Comparison of ENCODE assay signal across 16 cellular contexts in genomic region chr19:12646551-12646950, GRCh38. TPM values are rescaled to one million over a fixed set of nuclear protein-coding genes. Genes with fewer than 3 reads are reported as not detected.
DNase-seq lines count a peak whose midpoint lies in the region; ATAC-seq, FAIRE-seq and TF ChIP-seq lines count a peak whose summit lies in the region.
"Had no signal": no experiment of that assay in that cellular context is flagged by ENCODE, and none has a peak within 500 bp of the region (broad histone marks: within the 10 kb centered on the region; RNA-seq: fewer than 3 reads in every experiment).

No MANE protein-coding gene starts in this region.

- H3K4me3 Mint-ChIP-seq in activated CD8-positive, alpha-beta T cell treated with anti-CD3 and anti-CD28 coated beads, Interleukin-2, amount 10 ng/mL, durations not matched to agents 7 days and 5 days, result no peak overlapping the region
- H3K4me3 Mint-ChIP-seq in activated CD8-positive, alpha-beta T cell treated with anti-CD3 and anti-CD28 coated beads for 36 hours, result no peak overlapping the region
- H3K4me3 Mint-ChIP-seq in astrocyte (ENCODE audit: unreplicated experiment), result no peak overlapping the region
- H3K4me3 Mint-ChIP-seq: CD4-positive, alpha-beta memory T cell had no signal

- no peaks in the 10 kb centered on the region for H3K9me3 Mint-ChIP-seq in activated CD8-positive, alpha-beta T cell treated with anti-CD3 and anti-CD28 coated beads, Interleukin-2, amount 10 ng/mL, durations not matched to agents 7 days and 5 days (ENCODE audit: insufficient read depth)
- no peaks in the 10 kb centered on the region for H3K9me3 Mint-ChIP-seq in activated CD8-positive, alpha-beta T cell treated with anti-CD3 and anti-CD28 coated beads for 36 hours
- no peaks in the 10 kb centered on the region for H3K9me3 Mint-ChIP-seq in astrocyte (ENCODE audit: unreplicated experiment)
- H3K9me3 Mint-ChIP-seq: CD4-positive, alpha-beta memory T cell had no signal

- H3K4me1 ChIP-seq in astrocyte (ENCODE audit: insufficient read depth, low read length), result no peaks in the 10 kb centered on the region
- H3K4me1 ChIP-seq in osteoblast (ENCODE audit: insufficient read depth, low read length), result no peaks in the 10 kb centered on the region

- H3K27ac Mint-ChIP-seq in activated CD8-positive, alpha-beta T cell treated with anti-CD3 and anti-CD28 coated beads, Interleukin-2, amount 10 ng/mL, durations not matched to agents 7 days and 5 days, result peak overlapping the region; percentile 34
- no peak overlapping the region for H3K27ac Mint-ChIP-seq in activated CD8-positive, alpha-beta T cell treated with anti-CD3 and anti-CD28 coated beads for 36 hours
- H3K27ac Mint-ChIP-seq in astrocyte (ENCODE audit: unreplicated experiment), result peak overlapping the region; percentile 26

- no peak for TF ChIP-seq CTCF in activated CD8-positive, alpha-beta T cell treated with anti-CD3 and anti-CD28 coated beads for 36 hours (IDR thresholded peaks at IDR 0.05)
- TF ChIP-seq CTCF in astrocyte (IDR thresholded peaks at IDR 0.05; ENCODE audit: insufficient read depth, low read depth, low read length) (no peak), osteoblast (IDR thresholded peaks at IDR 0.05; ENCODE audit: extremely low read depth, low read depth, low read length) (no peak)

- H3K4me1 Mint-ChIP-seq in activated CD8-positive, alpha-beta T cell treated with anti-CD3 and anti-CD28 coated beads, Interleukin-2, amount 10 ng/mL, durations not matched to agents 7 days and 5 days (ENCODE audit: low read depth), result peaks cover 9% of the 10 kb centered on the region
- peaks cover 5% of the 10 kb centered on the region for H3K4me1 Mint-ChIP-seq in activated CD8-positive, alpha-beta T cell treated with anti-CD3 and anti-CD28 coated beads for 36 hours (ENCODE audit: low read depth)
- no peaks in the 10 kb centered on the region for H3K4me1 Mint-ChIP-seq in astrocyte (ENCODE audit: low read depth, unreplicated experiment)
- H3K4me1 Mint-ChIP-seq: CD4-positive, alpha-beta memory T cell had no signal

- POLR2A ChIA-PET in activated CD8-positive, alpha-beta T cell treated with anti-CD3 and anti-CD28 coated beads, Interleukin-2, amount 10 ng/mL, durations not matched to agents 7 days and 5 days (lab: Charles Lee), result no interaction called here
- POLR2A ChIA-PET in activated CD8-positive, alpha-beta T cell treated with anti-CD3 and anti-CD28 coated beads for 36 hours (lab: Charles Lee), result interaction anchor here (0.9 to 1.6 kb wide), 2 partner anchors 12 to 20 kb away, joined by 4 read pairs; partner anchors contain the start of genes MAN2B1 and WDR83

- H3K79me2 ChIP-seq in astrocyte (ENCODE audit: insufficient read depth, low read length) (no peaks in the 10 kb centered on the region), osteoblast (ENCODE audit: insufficient read depth, low read length) (no peaks in the 10 kb centered on the region)

- H3K4me2 ChIP-seq in astrocyte (ENCODE audit: low read length), result no peak overlapping the region
- no peak overlapping the region for H3K4me2 ChIP-seq in osteoblast (ENCODE audit: insufficient read depth, low read length)

- H3K27me3 Mint-ChIP-seq in activated CD8-positive, alpha-beta T cell treated with anti-CD3 and anti-CD28 coated beads, Interleukin-2, amount 10 ng/mL, durations not matched to agents 7 days and 5 days (ENCODE audit: low read depth), result no peaks in the 10 kb centered on the region
- no peaks in the 10 kb centered on the region for H3K27me3 Mint-ChIP-seq in activated CD8-positive, alpha-beta T cell treated with anti-CD3 and anti-CD28 coated beads for 36 hours
- no peaks in the 10 kb centered on the region for H3K27me3 Mint-ChIP-seq in astrocyte (ENCODE audit: low read depth, unreplicated experiment)
- H3K27me3 Mint-ChIP-seq: CD4-positive, alpha-beta memory T cell had no signal

- DNase-seq in activated CD8-positive, alpha-beta T cell treated with anti-CD3 and anti-CD28 coated beads, Interleukin-2, amount 10 ng/mL, durations not matched to agents 7 days and 5 days, result no peak
- no peak for DNase-seq in activated CD8-positive, alpha-beta T cell treated with anti-CD3 and anti-CD28 coated beads for 36 hours
- peak; percentile 18 for DNase-seq in D341Med (ENCODE audit: low spot score)
- no peak for DNase-seq in astrocyte (ENCODE audit: low read depth)
- peak; percentile 47 for DNase-seq in osteoblast (ENCODE audit: insufficient read length, low spot score, missing footprints)
- no peak for DNase-seq in activated CD4-positive, alpha-beta T cell treated with anti-CD3 and anti-CD28 coated beads for 1 hour
- no peak for DNase-seq in substantia nigra (lab: John Stamatoyannopoulos, UW)
- DNase-seq: CD4-positive, alpha-beta memory T cell; GOT3; KG1; NCI-H1694 treated with DMSO at 0.1 percent for 48 hours; NCI-H345; NCI-H526 treated with DMSO at 0.1 percent for 48 hours had no signal

- H4K20me1 ChIP-seq in astrocyte (ENCODE audit: insufficient read depth, low read length), result no peaks in the 10 kb centered on the region
- H4K20me1 ChIP-seq in osteoblast (ENCODE audit: insufficient read depth, low read length), result no peaks in the 10 kb centered on the region

- ATAC-seq in activated CD8-positive, alpha-beta T cell treated with anti-CD3 and anti-CD28 coated beads, Interleukin-2, amount 10 ng/mL, durations not matched to agents 7 days and 5 days, result no peak
- no peak for ATAC-seq in activated CD8-positive, alpha-beta T cell treated with anti-CD3 and anti-CD28 coated beads for 36 hours
- no peak for ATAC-seq in HG03354 (IDR thresholded peaks at IDR 0.05; ENCODE audit: poor library complexity, severe bottlenecking, unreplicated experiment)

- H3K9me3 ChIP-seq in astrocyte (ENCODE audit: insufficient read depth, low read depth, low read length), result no peaks in the 10 kb centered on the region
- no peaks in the 10 kb centered on the region for H3K9me3 ChIP-seq in osteoblast (ENCODE audit: low read depth, low read length)

- peaks cover 29% of the 10 kb centered on the region for H3K36me3 Mint-ChIP-seq in activated CD8-positive, alpha-beta T cell treated with anti-CD3 and anti-CD28 coated beads, Interleukin-2, amount 10 ng/mL, durations not matched to agents 7 days and 5 days (ENCODE audit: low read depth)
- peaks cover 40% of the 10 kb centered on the region for H3K36me3 Mint-ChIP-seq in activated CD8-positive, alpha-beta T cell treated with anti-CD3 and anti-CD28 coated beads for 36 hours (ENCODE audit: low read depth)
- H3K36me3 Mint-ChIP-seq in astrocyte (ENCODE audit: low read depth, unreplicated experiment), result peaks cover 21% of the 10 kb centered on the region

- CTCF ChIA-PET in activated CD8-positive, alpha-beta T cell treated with anti-CD3 and anti-CD28 coated beads, Interleukin-2, amount 10 ng/mL, durations not matched to agents 7 days and 5 days (lab: Charles Lee), result no interaction called here
- CTCF ChIA-PET in activated CD8-positive, alpha-beta T cell treated with anti-CD3 and anti-CD28 coated beads for 36 hours (lab: Charles Lee), result no interaction called here

- H3K4me3 ChIP-seq in astrocyte (ENCODE audit: insufficient read depth, low read depth, low read length) (no peak overlapping the region), osteoblast (ENCODE audit: insufficient read depth, low read length) (no peak overlapping the region)

- H3K36me3 ChIP-seq in astrocyte (ENCODE audit: insufficient read depth, low read length), result no peaks in the 10 kb centered on the region
- no peaks in the 10 kb centered on the region for H3K36me3 ChIP-seq in osteoblast (ENCODE audit: insufficient read depth, low read length)

- no peak overlapping the region for H3K9ac ChIP-seq in astrocyte (ENCODE audit: low read length)

- H2AFZ ChIP-seq in astrocyte (ENCODE audit: low read depth, low read length) (no peak overlapping the region), osteoblast (ENCODE audit: low read length) (no peak overlapping the region)

- no peak for FAIRE-seq in astrocyte (lab: Jason Lieb, UNC)
- FAIRE-seq: A204.1, D721Med had no signal

- no peak overlapping the region for H3K27ac ChIP-seq in astrocyte (ENCODE audit: low read depth, low read length)
- H3K27ac ChIP-seq in osteoblast (ENCODE audit: low read depth, low read length), result no peak overlapping the region
- H3K27ac ChIP-seq in substantia nigra (ENCODE audit: low read depth, low read length, poor library complexity, severe bottlenecking), result no peak overlapping the region

- intact Hi-C loops in activated CD8-positive, alpha-beta T cell treated with anti-CD3 and anti-CD28 coated beads for 36 hours (cut with micrococcal nuclease), result no loop called here

- no peaks in the 10 kb centered on the region for H3K27me3 ChIP-seq in astrocyte (ENCODE audit: insufficient read depth, low read length)
- H3K27me3 ChIP-seq in osteoblast (ENCODE audit: insufficient read depth, low read length), result no peaks in the 10 kb centered on the region

RNA-seq across cellular contexts. Expression of gene MAN2B1, which starts 20.0 kb away (rescaled TPM):
- 100 to 1,000 TPM in 1 of 2 experiments, 10 to 100 TPM in 1; 95.5 to 102 TPM for total RNA-seq in activated CD8-positive, alpha-beta T cell treated with anti-CD3 and anti-CD28 coated beads, Interleukin-2, amount 10 ng/mL, durations not matched to agents 7 days and 5 days
- 100 to 1,000 TPM; 127 to 135 TPM for total RNA-seq in activated CD8-positive, alpha-beta T cell treated with anti-CD3 and anti-CD28 coated beads for 36 hours
- total RNA-seq in astrocyte (105 and 129 TPM in 2 replicates), osteoblast (35.8 and 43.0 TPM in 2 replicates)

RNA-seq across cellular contexts. Expression of gene WDR83, which starts 20.1 kb away (rescaled TPM):
- 10 to 100 TPM; 16.4 to 19.4 TPM for total RNA-seq in activated CD8-positive, alpha-beta T cell treated with anti-CD3 and anti-CD28 coated beads, Interleukin-2, amount 10 ng/mL, durations not matched to agents 7 days and 5 days
- total RNA-seq in activated CD8-positive, alpha-beta T cell treated with anti-CD3 and anti-CD28 coated beads for 36 hours, result 10 to 100 TPM; 17.5 to 23.2 TPM
- total RNA-seq in astrocyte (10.0 and 13.3 TPM in 2 replicates), osteoblast (5.0 and 8.0 TPM in 2 replicates)

RNA-seq across cellular contexts. Expression of gene DHPS, which starts 35.1 kb away (rescaled TPM):
- 100 to 1,000 TPM; 109 to 121 TPM for total RNA-seq in activated CD8-positive, alpha-beta T cell treated with anti-CD3 and anti-CD28 coated beads, Interleukin-2, amount 10 ng/mL, durations not matched to agents 7 days and 5 days
- 100 to 1,000 TPM; 113 TPM for total RNA-seq in activated CD8-positive, alpha-beta T cell treated with anti-CD3 and anti-CD28 coated beads for 36 hours
- total RNA-seq in astrocyte, result 43.4 and 47.6 TPM in 2 replicates
- 50.4 and 52.5 TPM in 2 replicates for total RNA-seq in osteoblast

RNA-seq across cellular contexts. Expression of gene ZNF791, which starts 35.8 kb away (rescaled TPM):
- 10 to 100 TPM; 26.6 to 29.4 TPM for total RNA-seq in activated CD8-positive, alpha-beta T cell treated with anti-CD3 and anti-CD28 coated beads, Interleukin-2, amount 10 ng/mL, durations not matched to agents 7 days and 5 days
- total RNA-seq in activated CD8-positive, alpha-beta T cell treated with anti-CD3 and anti-CD28 coated beads for 36 hours, result 10 to 100 TPM; 15.1 to 16.7 TPM
- total RNA-seq in astrocyte (23.2 and 29.6 TPM in 2 replicates), osteoblast (16.5 and 16.6 TPM in 2 replicates)

RNA-seq across cellular contexts. Expression of gene ZNF490, which starts 35.9 kb away (rescaled TPM):
- 10 to 100 TPM; 16.2 to 16.5 TPM for total RNA-seq in activated CD8-positive, alpha-beta T cell treated with anti-CD3 and anti-CD28 coated beads, Interleukin-2, amount 10 ng/mL, durations not matched to agents 7 days and 5 days
- total RNA-seq in activated CD8-positive, alpha-beta T cell treated with anti-CD3 and anti-CD28 coated beads for 36 hours, result 1 to 10 TPM; 6.8 to 9.3 TPM
- 8.2 and 12.5 TPM in 2 replicates for total RNA-seq in astrocyte
- 8.7 and 10.6 TPM in 2 replicates for total RNA-seq in osteoblast

Comparison
In these comparisons a context has a peak if more than half of its experiments do, and no peak if none do; other contexts are left out.
1. DNase-seq: peak in D341Med (single experiment) and osteoblast (single experiment); none in activated CD8-positive, alpha-beta T cell treated with anti-CD3 and anti-CD28 coated beads, Interleukin-2, amount 10 ng/mL, durations not matched to agents 7 days and 5 days (single experiment), activated CD8-positive, alpha-beta T cell treated with anti-CD3 and anti-CD28 coated beads for 36 hours (single experiment), astrocyte (single experiment), activated CD4-positive, alpha-beta T cell treated with anti-CD3 and anti-CD28 coated beads for 1 hour (single experiment) and substantia nigra (0 of 49).